Comparison of ENCODE assay signal across 1 cellular context in the genomic region with DNA sequence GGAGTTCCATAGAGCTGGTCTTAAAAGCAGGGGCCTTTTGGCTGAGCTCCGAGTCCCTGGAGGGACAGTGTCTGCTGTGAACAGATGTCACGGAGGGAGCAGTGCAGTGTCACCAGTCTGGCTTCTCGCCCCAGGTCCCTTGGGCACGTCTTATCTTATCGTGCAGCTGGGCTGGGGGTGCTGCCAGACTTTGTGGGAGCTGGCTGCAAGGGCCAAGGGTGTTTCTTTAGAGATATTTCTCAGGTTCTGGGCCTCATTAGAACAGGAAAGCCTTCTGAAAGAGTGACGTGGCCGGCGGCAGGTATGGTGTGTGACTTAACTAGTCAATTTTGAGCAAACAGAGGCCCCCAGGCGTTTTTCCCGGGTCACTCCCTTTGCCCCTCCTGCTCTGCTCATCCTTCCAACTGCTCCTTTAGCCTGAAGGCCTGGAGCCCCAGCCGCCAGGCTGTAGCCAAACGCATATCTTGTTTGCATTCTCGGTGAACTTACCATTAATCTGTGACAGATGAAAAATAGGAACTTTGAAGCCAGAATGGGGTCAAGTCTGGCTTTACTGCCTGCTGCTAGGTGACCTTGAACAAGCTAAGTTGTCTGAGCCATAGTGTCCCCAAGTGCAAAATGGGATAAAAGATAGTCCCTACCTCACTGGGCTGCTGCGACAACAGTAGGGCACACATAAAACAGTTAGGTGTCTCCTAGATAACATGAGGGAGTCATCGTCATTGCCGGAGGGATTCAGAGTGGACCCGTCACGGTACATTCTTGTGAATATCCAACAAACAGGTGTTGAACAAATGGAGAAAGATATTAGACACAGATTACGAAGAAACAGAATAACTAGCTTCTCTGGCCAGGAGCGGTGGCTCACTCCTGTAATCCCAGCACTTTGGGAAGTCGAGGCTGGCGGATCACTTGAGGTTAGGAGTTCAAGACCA.
TF ChIP-seq lines count a peak whose summit lies in the region.

No MANE protein-coding gene starts in this region.

TF ChIP-seq in K562, 482 proteins besides CTCF, POLR2A, EP300 and RAD21 (continued from another document):
- TF ChIP-seq, protein P1, sequence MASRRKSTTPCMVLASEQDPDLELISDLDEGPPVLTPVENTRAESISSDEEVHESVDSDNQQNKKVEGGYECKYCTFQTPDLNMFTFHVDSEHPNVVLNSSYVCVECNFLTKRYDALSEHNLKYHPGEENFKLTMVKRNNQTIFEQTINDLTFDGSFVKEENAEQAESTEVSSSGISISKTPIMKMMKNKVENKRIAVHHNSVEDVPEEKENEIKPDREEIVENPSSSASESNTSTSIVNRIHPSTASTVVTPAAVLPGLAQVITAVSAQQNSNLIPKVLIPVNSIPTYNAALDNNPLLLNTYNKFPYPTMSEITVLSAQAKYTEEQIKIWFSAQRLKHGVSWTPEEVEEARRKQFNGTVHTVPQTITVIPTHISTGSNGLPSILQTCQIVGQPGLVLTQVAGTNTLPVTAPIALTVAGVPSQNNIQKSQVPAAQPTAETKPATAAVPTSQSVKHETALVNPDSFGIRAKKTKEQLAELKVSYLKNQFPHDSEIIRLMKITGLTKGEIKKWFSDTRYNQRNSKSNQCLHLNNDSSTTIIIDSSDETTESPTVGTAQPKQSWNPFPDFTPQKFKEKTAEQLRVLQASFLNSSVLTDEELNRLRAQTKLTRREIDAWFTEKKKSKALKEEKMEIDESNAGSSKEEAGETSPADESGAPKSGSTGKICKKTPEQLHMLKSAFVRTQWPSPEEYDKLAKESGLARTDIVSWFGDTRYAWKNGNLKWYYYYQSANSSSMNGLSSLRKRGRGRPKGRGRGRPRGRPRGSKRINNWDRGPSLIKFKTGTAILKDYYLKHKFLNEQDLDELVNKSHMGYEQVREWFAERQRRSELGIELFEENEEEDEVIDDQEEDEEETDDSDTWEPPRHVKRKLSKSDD (conservative IDR thresholded peaks at IDR 0.05; ENCODE audit: low read length) = no peak
- TF ChIP-seq ZNF785 (CRISPR knock-in tag; IDR thresholded peaks at IDR 0.05) = no peak
- TF ChIP-seq RAD51 (IDR thresholded peaks at IDR 0.05; ENCODE audit: borderline replicate concordance, low read depth) = no peak
- no peak; the same call in 1 of the 2 replicates for TF ChIP-seq C11orf30 (IDR thresholded peaks at IDR 0.05; ENCODE audit: low read depth)
- 0 out of 2 replicates have a peak, but pooled peaks have one; percentile 46 for TF ChIP-seq PTBP1 (IDR thresholded peaks at IDR 0.05; ENCODE audit: low read depth, low read length)
- TF ChIP-seq PCBP2 (IDR thresholded peaks at IDR 0.05; ENCODE audit: low read depth, low read length, poor library complexity, severe bottlenecking) = no peak
- peak; percentile 89 for TF ChIP-seq LEF1 (IDR thresholded peaks at IDR 0.05)
- TF ChIP-seq, protein P2, sequence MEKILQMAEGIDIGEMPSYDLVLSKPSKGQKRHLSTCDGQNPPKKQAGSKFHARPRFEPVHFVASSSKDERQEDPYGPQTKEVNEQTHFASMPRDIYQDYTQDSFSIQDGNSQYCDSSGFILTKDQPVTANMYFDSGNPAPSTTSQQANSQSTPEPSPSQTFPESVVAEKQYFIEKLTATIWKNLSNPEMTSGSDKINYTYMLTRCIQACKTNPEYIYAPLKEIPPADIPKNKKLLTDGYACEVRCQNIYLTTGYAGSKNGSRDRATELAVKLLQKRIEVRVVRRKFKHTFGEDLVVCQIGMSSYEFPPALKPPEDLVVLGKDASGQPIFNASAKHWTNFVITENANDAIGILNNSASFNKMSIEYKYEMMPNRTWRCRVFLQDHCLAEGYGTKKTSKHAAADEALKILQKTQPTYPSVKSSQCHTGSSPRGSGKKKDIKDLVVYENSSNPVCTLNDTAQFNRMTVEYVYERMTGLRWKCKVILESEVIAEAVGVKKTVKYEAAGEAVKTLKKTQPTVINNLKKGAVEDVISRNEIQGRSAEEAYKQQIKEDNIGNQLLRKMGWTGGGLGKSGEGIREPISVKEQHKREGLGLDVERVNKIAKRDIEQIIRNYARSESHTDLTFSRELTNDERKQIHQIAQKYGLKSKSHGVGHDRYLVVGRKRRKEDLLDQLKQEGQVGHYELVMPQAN (IDR thresholded peaks at IDR 0.05; ENCODE audit: borderline replicate concordance) = no peak
- TF ChIP-seq EHMT2 (IDR thresholded peaks at IDR 0.05) = no peak
- TF ChIP-seq, protein P3, sequence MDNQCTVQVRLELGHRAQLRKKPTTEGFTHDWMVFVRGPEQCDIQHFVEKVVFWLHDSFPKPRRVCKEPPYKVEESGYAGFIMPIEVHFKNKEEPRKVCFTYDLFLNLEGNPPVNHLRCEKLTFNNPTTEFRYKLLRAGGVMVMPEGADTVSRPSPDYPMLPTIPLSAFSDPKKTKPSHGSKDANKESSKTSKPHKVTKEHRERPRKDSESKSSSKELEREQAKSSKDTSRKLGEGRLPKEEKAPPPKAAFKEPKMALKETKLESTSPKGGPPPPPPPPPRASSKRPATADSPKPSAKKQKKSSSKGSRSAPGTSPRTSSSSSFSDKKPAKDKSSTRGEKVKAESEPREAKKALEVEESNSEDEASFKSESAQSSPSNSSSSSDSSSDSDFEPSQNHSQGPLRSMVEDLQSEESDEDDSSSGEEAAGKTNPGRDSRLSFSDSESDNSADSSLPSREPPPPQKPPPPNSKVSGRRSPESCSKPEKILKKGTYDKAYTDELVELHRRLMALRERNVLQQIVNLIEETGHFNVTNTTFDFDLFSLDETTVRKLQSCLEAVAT (IDR thresholded peaks at IDR 0.05) = peak in 1 of 2 experiments; percentile 95; a peak in 2 of 4 replicates
- no peak for TF ChIP-seq FOXK2 (conservative IDR thresholded peaks at IDR 0.05 in 1 of 2, IDR thresholded peaks at IDR 0.05 in 1 of 2; ENCODE audit: low read depth in 2 of 2)
- peak; percentile 97 for TF ChIP-seq DPF2 (IDR thresholded peaks at IDR 0.05)
- no peak for TF ChIP-seq ZNF282 (CRISPR knock-in tag; IDR thresholded peaks at IDR 0.05)
- peak; percentile 73 to 81 for TF ChIP-seq NCOA2 (IDR thresholded peaks at IDR 0.05; ENCODE audit: partially characterized antibody in 2 of 2)
- peak; percentile 99 for TF ChIP-seq ARID1B (IDR thresholded peaks at IDR 0.05)
- TF ChIP-seq CAMTA2 (CRISPR knock-in tag; conservative IDR thresholded peaks at IDR 0.05) = no peak
- no peak for TF ChIP-seq MTF1 (CRISPR knock-in tag; IDR thresholded peaks at IDR 0.05; ENCODE audit: borderline replicate concordance)
- no peak for TF ChIP-seq ZNF551 (CRISPR knock-in tag; IDR thresholded peaks at IDR 0.05)
- no peak for TF ChIP-seq HDAC8 (tag; IDR thresholded peaks at IDR 0.05)
- no peak for TF ChIP-seq ZNF133 (CRISPR knock-in tag; IDR thresholded peaks at IDR 0.05)
- no peak for TF ChIP-seq RBM34 (IDR thresholded peaks at IDR 0.05; ENCODE audit: borderline replicate concordance, insufficient read depth, low read length)
- TF ChIP-seq, protein P4, sequence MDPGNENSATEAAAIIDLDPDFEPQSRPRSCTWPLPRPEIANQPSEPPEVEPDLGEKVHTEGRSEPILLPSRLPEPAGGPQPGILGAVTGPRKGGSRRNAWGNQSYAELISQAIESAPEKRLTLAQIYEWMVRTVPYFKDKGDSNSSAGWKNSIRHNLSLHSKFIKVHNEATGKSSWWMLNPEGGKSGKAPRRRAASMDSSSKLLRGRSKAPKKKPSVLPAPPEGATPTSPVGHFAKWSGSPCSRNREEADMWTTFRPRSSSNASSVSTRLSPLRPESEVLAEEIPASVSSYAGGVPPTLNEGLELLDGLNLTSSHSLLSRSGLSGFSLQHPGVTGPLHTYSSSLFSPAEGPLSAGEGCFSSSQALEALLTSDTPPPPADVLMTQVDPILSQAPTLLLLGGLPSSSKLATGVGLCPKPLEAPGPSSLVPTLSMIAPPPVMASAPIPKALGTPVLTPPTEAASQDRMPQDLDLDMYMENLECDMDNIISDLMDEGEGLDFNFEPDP (CRISPR knock-in tag; IDR thresholded peaks at IDR 0.05) = no peak
- TF ChIP-seq ZNF23 (CRISPR knock-in tag; IDR thresholded peaks at IDR 0.05) = no peak
TF ChIP-seq in K562: peak in this region for 146.
